Comparison of ENCODE assay signal across 10 cellular contexts in genomic region chr12:53764630-53765029, GRCh38. TPM values are rescaled to one million over a fixed set of nuclear protein-coding genes. Genes with fewer than 3 reads are reported as not detected.
"Had no signal": no experiment of that assay in that cellular context is flagged by ENCODE, and none has a peak within 500 bp of the region (broad histone marks: within the 10 kb centered on the region; RNA-seq: fewer than 3 reads in every experiment).

No MANE protein-coding gene starts in this region.

- H3K4me3 Mint-ChIP-seq: IgD-negative memory B cell had no signal

- DNase-seq: IMR-90, KBM-7, KG1 had no signal

- H3K27ac Mint-ChIP-seq: IgD-negative memory B cell had no signal

- H3K36me3 Mint-ChIP-seq: IgD-negative memory B cell had no signal

- H3K4me1 Mint-ChIP-seq: IgD-negative memory B cell had no signal

- ATAC-seq: HepG2, K562 had no signal

- H3K4me3 ChIP-seq: K562 had no signal

- FAIRE-seq: HepG2, HTR-8/SVneo, K562 had no signal

- H3K27ac ChIP-seq: HL-60 had no signal

RNA-seq across cellular contexts. Expression of gene CISTR, which starts 12.9 kb away (rescaled TPM):
- total RNA-seq: HepG2, HT-29, HT1080, IMR-90, K562 had no signal
- polyA plus RNA-seq: HepG2, IgD-negative memory B cell, IMR-90, K562 had no signal
